In the genomic region with DNA sequence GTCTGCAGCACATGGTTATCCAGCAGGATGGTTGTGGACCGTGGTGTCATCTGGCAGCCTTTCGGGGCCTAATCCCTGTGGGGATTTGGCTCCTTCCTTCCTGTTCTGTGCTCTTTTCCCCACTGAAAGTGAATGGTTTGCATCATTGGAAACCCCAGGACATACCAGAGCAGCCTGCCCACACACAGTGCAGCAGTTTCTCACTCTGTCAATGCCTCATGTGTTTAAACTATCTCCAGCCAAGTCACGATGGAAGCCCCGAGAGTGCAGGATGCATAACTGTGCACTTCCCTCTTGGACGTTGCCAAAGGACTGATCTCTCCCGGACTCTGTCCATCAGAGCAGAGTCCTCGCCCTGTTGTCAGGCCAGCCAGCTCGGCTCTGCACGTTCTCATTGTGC, we compare ENCODE assay signal across 14 cellular contexts. TPM values are rescaled to one million over a fixed set of nuclear protein-coding genes. Genes with fewer than 3 reads are reported as not detected.
A peak's percentile ranks its signal among the peaks of the same experiment; 100 is the strongest.
DNase-seq lines count a peak whose midpoint lies in the region; ATAC-seq and TF ChIP-seq lines count a peak whose summit lies in the region.
"Had no signal": no experiment of that assay in that cellular context is flagged by ENCODE, and none has a peak within 500 bp of the region (broad histone marks: within the 10 kb centered on the region; RNA-seq: fewer than 3 reads in every experiment).

No MANE protein-coding gene starts in this region.

- no peak for TF ChIP-seq CTCF in BJ (IDR thresholded peaks at IDR 0.05; ENCODE audit: insufficient read depth, low read depth, low read length)
- TF ChIP-seq CTCF in adrenal gland (IDR thresholded peaks at IDR 0.05), result no peak
- no peak for TF ChIP-seq CTCF in heart left ventricle (IDR thresholded peaks at IDR 0.05)
- TF ChIP-seq CTCF in nephron progenitor cell (IDR thresholded peaks at IDR 0.05), result no peak

- H3K9me3 ChIP-seq in adrenal gland (replicated peaks in 1 of 3) (no peaks in the 10 kb centered on the region), heart left ventricle (no peaks in the 10 kb centered on the region)
- H3K9me3 ChIP-seq: ascending aorta, neutrophil had no signal

- WGBS in adrenal gland, 4 donors, result 66 to 79% (median 74%) methylated on average over 6 to 9 of the region's 9 CpGs
- 52 to 61% (median 60%) methylated on average over 9 of the region's 9 CpGs for WGBS in heart left ventricle, 4 donors

- peaks cover under 1% of the 10 kb centered on the region for H3K4me1 Mint-ChIP-seq in nephron progenitor cell

- no peak overlapping the region for H3K4me3 Mint-ChIP-seq in nephron progenitor cell

- H3K4me1 ChIP-seq in adrenal gland (replicated peaks in 1 of 2) (peaks cover 0 to 17% of the 10 kb centered on the region in 2 donors), heart left ventricle (peaks cover 0 to 5% (median 0%) of the 10 kb centered on the region in 12 donors)
- H3K4me1 ChIP-seq: ascending aorta had no signal

- H3K27ac Mint-ChIP-seq in nephron progenitor cell, result no peak overlapping the region

- CTCF ChIA-PET in BJ (lab: Yijun Ruan, JAX), result no interaction called here

- H3K27me3 Mint-ChIP-seq in nephron progenitor cell (ENCODE audit: low read depth, poor library complexity), result peaks cover 3% of the 10 kb centered on the region

- ATAC-seq in heart left ventricle (peak; percentile 50 to 86 (median 60)), HG03039 (IDR thresholded peaks at IDR 0.05; ENCODE audit: unreplicated experiment) (no peak)
- ATAC-seq: HCT116 had no signal

- H3K27me3 ChIP-seq in BJ (ENCODE audit: control insufficient read depth, insufficient read depth, low read length), result no peaks in the 10 kb centered on the region
- H3K27me3 ChIP-seq in adrenal gland, result no peaks in the 10 kb centered on the region
- no peaks in the 10 kb centered on the region for H3K27me3 ChIP-seq in heart left ventricle
- H3K27me3 ChIP-seq: ascending aorta, neutrophil had no signal

- no peaks in the 10 kb centered on the region for H3K9me3 Mint-ChIP-seq in nephron progenitor cell

- TF ChIP-seq POLR2A in adrenal gland (IDR thresholded peaks at IDR 0.05) (no peak), heart left ventricle (IDR thresholded peaks at IDR 0.05) (no peak)

- POLR2A ChIA-PET in BJ (lab: Charles Lee), result no interaction called here

- intact Hi-C loops in adrenal gland (cut with DNase I), result no loop called here
- intact Hi-C loops in heart left ventricle (cut with DNase I), result no loop called here
- intact Hi-C loops in posterior vena cava (cut with DNase I), result no loop called here

- H3K27ac ChIP-seq in adrenal gland (no peak overlapping the region), heart left ventricle (no peak overlapping the region)
- H3K27ac ChIP-seq: ascending aorta, neutrophil had no signal

- no peak overlapping the region for H3K4me3 ChIP-seq in BJ (ENCODE audit: low read depth, low read length)
- H3K4me3 ChIP-seq in adrenal gland, result no peak overlapping the region
- H3K4me3 ChIP-seq in heart left ventricle, result no peak overlapping the region
- H3K4me3 ChIP-seq: ascending aorta had no signal

- DNase-seq in BJ (ENCODE audit: low read depth), result peak; percentile 88
- DNase-seq in adrenal gland, result peak in 6 of 7 donors; percentile 20 to 72 (median 46)
- peak in 2 of 5 donors; percentile 34 to 42 for DNase-seq in heart left ventricle
- peak; percentile 88 for DNase-seq in posterior vena cava (ENCODE audit: low spot score)
- no peak for DNase-seq in ureter (ENCODE audit: low spot score)
- DNase-seq in AML-193 (lab: John Stamatoyannopoulos, UW), result no peak
- DNase-seq in nephron progenitor cell, result no peak
- DNase-seq: activated CD4-positive, alpha-beta T cell treated with anti-CD3 and anti-CD28 coated beads, Interleukin-2, amount 50 U/mL, for 48 hours; DMS 273 treated with DMSO at 0.1 percent for 48 hours; SHP77 treated with DMSO at 0.1 percent for 48 hours had no signal

- peaks cover 56% of the 10 kb centered on the region for H3K36me3 Mint-ChIP-seq in nephron progenitor cell (ENCODE audit: low read depth)

- H3K36me3 ChIP-seq in BJ (ENCODE audit: control insufficient read depth, insufficient read depth, low read length), result peaks cover 4% of the 10 kb centered on the region; the same call in 1 of the 2 replicates
- H3K36me3 ChIP-seq in adrenal gland (replicated peaks in 1 of 2), result peaks cover 0 to 4% of the 10 kb centered on the region in 2 donors
- peaks cover 0 to 90% (median 27%) of the 10 kb centered on the region in 9 donors for H3K36me3 ChIP-seq in heart left ventricle

RNA-seq across cellular contexts. Expression of gene AMN, which starts 29.0 kb away (rescaled TPM):
- polyA plus RNA-seq in BJ (2011; rRNA removed), result 0.04 and 0.17 TPM in 2 replicates
- polyA minus RNA-seq in BJ (2011; rRNA and poly(A)+ RNA removed), result 0.28 TPM in 1 of 2 replicates, not detected in the other
- under 1 TPM in 5 of 8 donors, not detected in 3; 0.07 to 0.65 (median 0.34) TPM for total RNA-seq in adrenal gland
- 1 to 10 TPM in 1 of 3 donors, under 1 TPM in 1, not detected in 1; 0.48 to 3.6 TPM for polyA plus RNA-seq in adrenal gland
- under 1 TPM in 1 of 9 donors, not detected in 8; 0.36 TPM for total RNA-seq in heart left ventricle
- under 1 TPM; 0.11 to 0.21 TPM for polyA plus RNA-seq in heart left ventricle
- total RNA-seq in posterior vena cava, result under 1 TPM in 1 of 2 donors, not detected in 1; 0.10 TPM
- total RNA-seq in ureter, result 3.2 TPM

Comparison
In these comparisons a context has a peak if more than half of its experiments do, and no peak if none do; other contexts are left out.
1. DNase-seq: peak in BJ (single experiment), adrenal gland (6 of 7) and posterior vena cava (single experiment); none in ureter (single experiment), AML-193 (0 of 2) and nephron progenitor cell (single experiment).